2 cellular contexts compared by ENCODE assay signal in the genomic region with DNA sequence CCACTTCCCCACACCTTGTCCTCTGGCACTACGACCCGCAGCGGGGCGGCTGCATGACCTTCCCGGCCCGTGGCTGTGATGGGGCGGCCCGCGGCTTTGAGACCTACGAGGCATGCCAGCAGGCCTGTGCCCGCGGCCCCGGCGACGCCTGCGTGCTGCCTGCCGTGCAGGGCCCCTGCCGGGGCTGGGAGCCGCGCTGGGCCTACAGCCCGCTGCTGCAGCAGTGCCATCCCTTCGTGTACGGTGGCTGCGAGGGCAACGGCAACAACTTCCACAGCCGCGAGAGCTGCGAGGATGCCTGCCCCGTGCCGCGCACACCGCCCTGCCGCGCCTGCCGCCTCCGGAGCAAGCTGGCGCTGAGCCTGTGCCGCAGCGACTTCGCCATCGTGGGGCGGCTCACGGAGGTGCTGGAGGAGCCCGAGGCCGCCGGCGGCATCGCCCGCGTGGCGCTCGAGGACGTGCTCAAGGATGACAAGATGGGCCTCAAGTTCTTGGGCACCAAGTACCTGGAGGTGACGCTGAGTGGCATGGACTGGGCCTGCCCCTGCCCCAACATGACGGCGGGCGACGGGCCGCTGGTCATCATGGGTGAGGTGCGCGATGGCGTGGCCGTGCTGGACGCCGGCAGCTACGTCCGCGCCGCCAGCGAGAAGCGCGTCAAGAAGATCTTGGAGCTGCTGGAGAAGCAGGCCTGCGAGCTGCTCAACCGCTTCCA.
A peak's percentile ranks its signal among the peaks of the same experiment; 100 is the strongest.
TF ChIP-seq lines count a peak whose summit lies in the region.

No MANE protein-coding gene starts in this region.

TF ChIP-seq in WTC11, 78 proteins besides CTCF, POLR2A, EP300 and RAD21:
- TF ChIP-seq TEAD4 (CRISPR knock-in tag; IDR thresholded peaks at IDR 0.05) (no peak), NFATC4 (CRISPR knock-in tag; IDR thresholded peaks at IDR 0.05) (no peak), NR2C2 (CRISPR knock-in tag; IDR thresholded peaks at IDR 0.05) (no peak), TCF7 (CRISPR knock-in tag; IDR thresholded peaks at IDR 0.05; ENCODE audit: low read depth) (0 out of 2 replicates have a peak, but pooled peaks have one; percentile 11)

TF ChIP-seq in HepG2, 621 proteins besides CTCF, POLR2A, EP300 and RAD21:
- peak; percentile 69; the same call in 1 of the 2 replicates for TF ChIP-seq RBFOX2 (IDR thresholded peaks at IDR 0.05; ENCODE audit: low read depth, low read length)
- TF ChIP-seq AGO2 (optimal IDR thresholded peaks at IDR 0.05; ENCODE audit: low read depth, low read length) = peak; percentile 69
- no peak for TF ChIP-seq SALL2 (CRISPR knock-in tag; IDR thresholded peaks at IDR 0.05)
- no peak for TF ChIP-seq MEIS2 (CRISPR knock-in tag; IDR thresholded peaks at IDR 0.05)
- no peak for TF ChIP-seq ZNF891 (CRISPR knock-in tag; IDR thresholded peaks at IDR 0.05)
- TF ChIP-seq, protein P1, sequence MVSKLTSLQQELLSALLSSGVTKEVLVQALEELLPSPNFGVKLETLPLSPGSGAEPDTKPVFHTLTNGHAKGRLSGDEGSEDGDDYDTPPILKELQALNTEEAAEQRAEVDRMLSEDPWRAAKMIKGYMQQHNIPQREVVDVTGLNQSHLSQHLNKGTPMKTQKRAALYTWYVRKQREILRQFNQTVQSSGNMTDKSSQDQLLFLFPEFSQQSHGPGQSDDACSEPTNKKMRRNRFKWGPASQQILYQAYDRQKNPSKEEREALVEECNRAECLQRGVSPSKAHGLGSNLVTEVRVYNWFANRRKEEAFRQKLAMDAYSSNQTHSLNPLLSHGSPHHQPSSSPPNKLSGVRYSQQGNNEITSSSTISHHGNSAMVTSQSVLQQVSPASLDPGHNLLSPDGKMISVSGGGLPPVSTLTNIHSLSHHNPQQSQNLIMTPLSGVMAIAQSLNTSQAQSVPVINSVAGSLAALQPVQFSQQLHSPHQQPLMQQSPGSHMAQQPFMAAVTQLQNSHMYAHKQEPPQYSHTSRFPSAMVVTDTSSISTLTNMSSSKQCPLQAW (CRISPR knock-in tag; IDR thresholded peaks at IDR 0.05) = no peak
